8 cellular contexts compared by ENCODE assay signal in genomic region chr22:45638834-45639746, GRCh38. TPM values are rescaled to one million over a fixed set of nuclear protein-coding genes. Genes with fewer than 3 reads are reported as not detected.
DNase-seq lines count a peak whose midpoint lies in the region; ATAC-seq and TF ChIP-seq lines count a peak whose summit lies in the region.

No MANE protein-coding gene starts in this region.

- H3K4me3 ChIP-seq in coronary artery: peak overlapping the region; percentile 14
- no peak overlapping the region for H3K4me3 ChIP-seq in OCI-LY7 (ENCODE audit: low read depth, low read length, poor library complexity, severe bottlenecking)

- peaks cover 11 to 26% of the 10 kb centered on the region in 2 donors for H3K27me3 Mint-ChIP-seq in natural killer cell (ENCODE audit: low read depth in 2 of 2)
- peaks cover 34 to 67% of the 10 kb centered on the region in 2 donors for H3K27me3 Mint-ChIP-seq in T-cell
- peaks cover 43% of the 10 kb centered on the region for H3K27me3 Mint-ChIP-seq in activated naive CD4-positive, alpha-beta T cell treated with anti-CD3 and anti-CD28 coated beads for 36 hours (ENCODE audit: low read depth)

- no peaks in the 10 kb centered on the region for H3K9me3 ChIP-seq in OCI-LY7 (ENCODE audit: low read length)

- H3K4me3 Mint-ChIP-seq in natural killer cell: peak overlapping the region; percentile 50
- no peak overlapping the region for H3K4me3 Mint-ChIP-seq in T-cell
- H3K4me3 Mint-ChIP-seq in activated naive CD4-positive, alpha-beta T cell treated with anti-CD3 and anti-CD28 coated beads for 36 hours: no peak overlapping the region

- H3K27ac ChIP-seq in coronary artery: peak overlapping the region in 1 of 2 donors; percentile 22
- no peak overlapping the region for H3K27ac ChIP-seq in OCI-LY7 (ENCODE audit: low read depth, low read length, poor library complexity, severe bottlenecking)

- POLR2A ChIA-PET in T-cell (lab: Charles Lee) (no interaction called here), OCI-LY7 (lab: Charles Lee) (no interaction called here)

- H3K9me2 ChIP-seq in OCI-LY7 (ENCODE audit: insufficient read depth, low read length): no peaks in the 10 kb centered on the region

- intact Hi-C loops in natural killer cell (cut with micrococcal nuclease) (no loop called here), OCI-LY7 (cut with micrococcal nuclease; ENCODE audit: unreplicated experiment) (no loop called here)
- intact Hi-C loops in activated naive CD4-positive, alpha-beta T cell treated with anti-CD3 and anti-CD28 coated beads for 36 hours (cut with micrococcal nuclease): no loop called here

- no peaks in the 10 kb centered on the region for H3K4me1 ChIP-seq in OCI-LY7 (ENCODE audit: insufficient read depth, low read length, poor library complexity, severe bottlenecking)

- CTCF ChIA-PET in T-cell (lab: Charles Lee) (no interaction called here), OCI-LY7 (lab: Charles Lee; ENCODE audit: unreplicated experiment) (no interaction called here)
- CTCF ChIA-PET in activated naive CD4-positive, alpha-beta T cell treated with anti-CD3 and anti-CD28 coated beads for 36 hours (lab: Charles Lee): interaction anchor here (0.6 kb wide), 1 partner anchor 40 kb away, joined by 3 read pairs; no protein-coding TSS in a partner anchor

- DNase-seq in ELR (ENCODE audit: low read depth) (peak; percentile 80), NCI-H460 (ENCODE audit: extremely low read depth, low read depth) (peak; percentile 56), coronary artery (ENCODE audit: low spot score) (no peak), natural killer cell (no peak), T-cell (no peak), OCI-LY7 (ENCODE audit: low spot score) (no peak)
- DNase-seq in stimulated activated CD4-positive, alpha-beta T cell treated with anti-CD3 and anti-CD28 coated beads, Interleukin-2, amount 100 ng/mL, for 24 hours: no peak
- no peak for DNase-seq in activated naive CD4-positive, alpha-beta T cell treated with anti-CD3 and anti-CD28 coated beads for 36 hours

- no peaks in the 10 kb centered on the region for H3K36me3 ChIP-seq in OCI-LY7 (ENCODE audit: insufficient read depth, low read length)

- TF ChIP-seq CTCF in coronary artery (IDR thresholded peaks at IDR 0.05) (no peak), natural killer cell (IDR thresholded peaks at IDR 0.05) (no peak), OCI-LY7 (conservative IDR thresholded peaks at IDR 0.05; ENCODE audit: low read length) (no peak)

- no peak overlapping the region for H2AFZ ChIP-seq in OCI-LY7 (ENCODE audit: low read length)

- H3K36me3 Mint-ChIP-seq in natural killer cell (no peaks in the 10 kb centered on the region), T-cell (no peaks in the 10 kb centered on the region)
- H3K36me3 Mint-ChIP-seq in activated naive CD4-positive, alpha-beta T cell treated with anti-CD3 and anti-CD28 coated beads for 36 hours (ENCODE audit: low read depth): no peaks in the 10 kb centered on the region

- H3K9me3 Mint-ChIP-seq in natural killer cell (no peaks in the 10 kb centered on the region), T-cell (no peaks in the 10 kb centered on the region)
- no peaks in the 10 kb centered on the region for H3K9me3 Mint-ChIP-seq in activated naive CD4-positive, alpha-beta T cell treated with anti-CD3 and anti-CD28 coated beads for 36 hours

- H3K4me2 ChIP-seq in OCI-LY7 (ENCODE audit: low read length): no peak overlapping the region

- ATAC-seq in natural killer cell (no peak), T-cell (replicated peaks in 1 of 4) (no peak)

- no peaks in the 10 kb centered on the region for H4K20me1 ChIP-seq in OCI-LY7 (ENCODE audit: insufficient read depth, low read length)

- no TSS peak for BruUV-seq in OCI-LY7 (replicated peaks; lab: Mats Ljungman, UMichigan)

- no peaks in the 10 kb centered on the region for H3K79me2 ChIP-seq in OCI-LY7 (ENCODE audit: insufficient read depth, low read depth, low read length)

- peak overlapping the region in 1 of 2 donors; percentile 78 for H3K27ac Mint-ChIP-seq in natural killer cell
- no peak overlapping the region for H3K27ac Mint-ChIP-seq in T-cell
- no peak overlapping the region for H3K27ac Mint-ChIP-seq in activated naive CD4-positive, alpha-beta T cell treated with anti-CD3 and anti-CD28 coated beads for 36 hours

- peaks cover 20 to 22% of the 10 kb centered on the region in 2 donors for H3K4me1 Mint-ChIP-seq in natural killer cell
- H3K4me1 Mint-ChIP-seq in T-cell: peaks cover 0 to 13% (median 5%) of the 10 kb centered on the region in 3 donors
- H3K4me1 Mint-ChIP-seq in activated naive CD4-positive, alpha-beta T cell treated with anti-CD3 and anti-CD28 coated beads for 36 hours (ENCODE audit: low read depth): peaks cover 4% of the 10 kb centered on the region

RNA-seq across cellular contexts. Expression of gene ATXN10, which starts 32.5 kb away (rescaled TPM):
- total RNA-seq in NCI-H460 (2014; rRNA removed; shearing (Covaris generic)): 42.1 and 58.6 TPM in 2 replicates
- polyA plus RNA-seq in NCI-H460 (2014; cell fraction: nucleus; rRNA removed): 27.6 and 33.7 TPM in 2 replicates
- total RNA-seq in natural killer cell (10 to 100 TPM; 79.3 to 90.5 (median 88.8) TPM), T-cell (10 to 100 TPM; 58.9 to 85.0 (median 69.6) TPM), OCI-LY7 (2022) (190 and 197 TPM in 2 replicates)
- 54.0 and 66.1 TPM in 2 replicates for total RNA-seq in OCI-LY7 (2014; rRNA removed; shearing (Covaris generic))
- 10 to 100 TPM; 79.8 to 83.7 TPM for total RNA-seq in activated naive CD4-positive, alpha-beta T cell treated with anti-CD3 and anti-CD28 coated beads for 36 hours

Comparison
In these comparisons a context has a peak if more than half of its experiments do, and no peak if none do; other contexts are left out.
1. DNase-seq: peak in ELR (single experiment) and NCI-H460 (single experiment); none in coronary artery (single experiment), natural killer cell (single experiment), T-cell (0 of 34), OCI-LY7 (single experiment), stimulated activated CD4-positive, alpha-beta T cell treated with anti-CD3 and anti-CD28 coated beads, Interleukin-2, amount 100 ng/mL, for 24 hours (0 of 2) and activated naive CD4-positive, alpha-beta T cell treated with anti-CD3 and anti-CD28 coated beads for 36 hours (single experiment).